8 cellular contexts compared by ENCODE assay signal in the genomic region with DNA sequence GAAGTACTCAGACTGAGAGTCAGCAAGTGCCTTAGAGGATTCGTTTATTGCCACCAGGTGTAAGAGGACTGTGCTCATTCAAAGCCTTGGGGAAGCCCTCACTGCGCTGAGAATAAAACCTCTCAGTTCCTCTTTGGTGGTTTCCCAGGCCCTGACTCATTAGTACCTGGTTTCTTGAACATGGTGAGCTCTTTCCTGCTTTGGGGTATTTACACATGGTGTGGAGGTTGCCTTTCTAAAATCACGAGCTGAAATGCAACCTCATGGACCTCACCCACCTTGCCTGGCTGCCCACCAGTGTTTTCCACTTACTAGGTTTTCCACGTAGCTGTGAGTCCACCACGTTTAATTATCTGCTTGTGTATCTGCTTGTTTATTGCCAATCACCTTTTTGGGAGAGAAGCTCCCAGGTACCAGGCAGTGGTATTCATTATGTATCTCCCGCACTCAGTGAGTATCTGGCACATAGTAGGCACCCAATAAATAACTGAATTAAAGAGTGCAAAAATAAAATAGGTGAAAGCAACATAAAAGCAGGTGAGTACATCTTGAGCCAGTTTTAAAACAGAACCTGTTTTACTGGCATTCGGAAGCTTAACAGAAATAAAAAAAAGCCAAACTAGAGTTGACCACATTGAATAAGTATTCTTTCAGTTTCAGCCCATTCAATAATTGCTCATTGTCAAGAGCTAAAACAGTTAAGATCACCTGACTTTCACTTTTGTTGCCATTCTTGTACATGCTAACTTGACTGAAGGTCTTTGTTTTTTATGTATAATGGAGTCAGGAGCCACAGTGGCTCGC.
DNase-seq lines count a peak whose midpoint lies in the region; ATAC-seq and TF ChIP-seq lines count a peak whose summit lies in the region.

No MANE protein-coding gene starts in this region.

- intact Hi-C loops in IMR-90 (cut with micrococcal nuclease) (no loop called here), psoas muscle (cut with DNase I) (no loop called here), lower leg skin (cut with DNase I; ENCODE audit: low total_unique reads) (no loop called here)
- intact Hi-C loops in activated T-helper 2 cell treated with anti-CD3 and anti-CD28 coated beads, Interferon-gamma antibody, Interleukin-2, Interleukin-4, amounts not matched to agents 10 μg/mL and 5 μg/mL and 100 μg/mL, durations not matched to agents 14 hours and 24 hours and 36 hours (cut with micrococcal nuclease), result loop anchor here (5.0 kb wide), 1 partner anchor 630 kb away; no protein-coding TSS in a partner anchor

- H3K9me3 ChIP-seq in IMR-90 (ENCODE audit: control insufficient read depth, insufficient read depth, low read length), result no peaks in the 10 kb centered on the region
- no peaks in the 10 kb centered on the region for H3K9me3 ChIP-seq in psoas muscle

- no peak overlapping the region for H2AK9ac ChIP-seq in IMR-90 (replicated peaks; ENCODE audit: low read depth, low read length, poor library complexity)

- CTCF ChIA-PET in IMR-90 (lab: Yijun Ruan, JAX), result no interaction called here

- H2BK120ac ChIP-seq in IMR-90 (ENCODE audit: low read depth, low read length), result no peak overlapping the region

- no peaks in the 10 kb centered on the region for H4K20me1 ChIP-seq in IMR-90 (ENCODE audit: insufficient read depth, low read length)

- no peak overlapping the region for H3K18ac ChIP-seq in IMR-90 (ENCODE audit: low read depth, low read length)

- DNase-seq in IMR-90 (no peak), NCI-H1105 treated with DMSO at 0.1 percent for 48 hours (lab: John Stamatoyannopoulos, UW) (no peak), endothelial cell (ENCODE audit: low spot score) (no peak), psoas muscle (no peak), lower leg skin (ENCODE audit: low spot score in 2 of 2) (no peak)
- DNase-seq in activated T-helper 2 cell treated with anti-CD3 and anti-CD28 coated beads, Interferon-gamma antibody, Interleukin-2, Interleukin-4, amounts not matched to agents 10 μg/mL and 5 μg/mL and 100 μg/mL, durations not matched to agents 14 hours and 24 hours and 36 hours (ENCODE audit: low spot score), result peak; percentile 11

- no CpG with 5 or more reads among the region's 8 CpGs for WGBS in IMR-90 (ENCODE audit: extremely low coverage in 2 of 2, insufficient read length in 1 of 2), 2 experiments
- 76 to 79% (median 77%) methylated on average over 8 of the region's 8 CpGs for WGBS in psoas muscle, 3 donors
- 63 to 69% methylated on average over 8 of the region's 8 CpGs for WGBS in lower leg skin, 2 donors

- H3K27ac ChIP-seq in IMR-90 (ENCODE audit: insufficient read depth, low read length) (no peak overlapping the region), psoas muscle (no peak overlapping the region)

- no peak overlapping the region for H4K91ac ChIP-seq in IMR-90 (ENCODE audit: insufficient read depth, low read depth, low read length)

- POLR2A ChIA-PET in IMR-90 (lab: Charles Lee; ENCODE audit: unreplicated experiment), result no interaction called here

- ATAC-seq in GM18502 (IDR thresholded peaks at IDR 0.05; ENCODE audit: poor library complexity, unreplicated experiment) (peak; percentile 89), GM21526 (IDR thresholded peaks at IDR 0.05; ENCODE audit: low FRiP score, unreplicated experiment) (peak; percentile 93), IMR-90 (ENCODE audit: low read depth) (no peak), psoas muscle (no peak)

- H3K27ac Mint-ChIP-seq in activated T-helper 2 cell treated with anti-CD3 and anti-CD28 coated beads, Interferon-gamma antibody, Interleukin-2, Interleukin-4, amounts not matched to agents 10 μg/mL and 5 μg/mL and 100 μg/mL, durations not matched to agents 14 hours and 24 hours and 36 hours, result no peak overlapping the region
- H3K27ac Mint-ChIP-seq in endothelial cell (ENCODE audit: unreplicated experiment), result no peak overlapping the region

- H4K8ac ChIP-seq in IMR-90 (ENCODE audit: low read depth in 2 of 2, low read length in 2 of 2), result no peak overlapping the region

- no peak overlapping the region for H3K4me2 ChIP-seq in IMR-90 (ENCODE audit: low read depth, low read length)

- no peak overlapping the region for H2AFZ ChIP-seq in IMR-90 (replicated peaks; ENCODE audit: low read length, poor library complexity)

- H3K4me1 Mint-ChIP-seq in activated T-helper 2 cell treated with anti-CD3 and anti-CD28 coated beads, Interferon-gamma antibody, Interleukin-2, Interleukin-4, amounts not matched to agents 10 μg/mL and 5 μg/mL and 100 μg/mL, durations not matched to agents 14 hours and 24 hours and 36 hours (ENCODE audit: low read depth), result peaks cover 19% of the 10 kb centered on the region
- peaks cover 11% of the 10 kb centered on the region for H3K4me1 Mint-ChIP-seq in endothelial cell (ENCODE audit: unreplicated experiment)

- H2BK15ac ChIP-seq in IMR-90 (ENCODE audit: low read depth, low read length), result 0 out of 3 replicates have a peak overlapping the region, but pooled peaks have one; percentile 20

- no peak overlapping the region for H2BK5ac ChIP-seq in IMR-90 (ENCODE audit: low read depth, low read length, poor library complexity, severe bottlenecking)

- H3K4me3 Mint-ChIP-seq in activated T-helper 2 cell treated with anti-CD3 and anti-CD28 coated beads, Interferon-gamma antibody, Interleukin-2, Interleukin-4, amounts not matched to agents 10 μg/mL and 5 μg/mL and 100 μg/mL, durations not matched to agents 14 hours and 24 hours and 36 hours (ENCODE audit: low read depth), result no peak overlapping the region
- no peak overlapping the region for H3K4me3 Mint-ChIP-seq in endothelial cell (ENCODE audit: unreplicated experiment)

- no peak overlapping the region for H3K14ac ChIP-seq in IMR-90 (replicated peaks; ENCODE audit: low read depth, low read length)

- peaks cover 4% of the 10 kb centered on the region for H3K9me1 ChIP-seq in IMR-90 (ENCODE audit: insufficient read depth, low read length)

- no peak overlapping the region for H3K56ac ChIP-seq in IMR-90 (ENCODE audit: extremely low read depth, insufficient read depth, low read length)

- no peak overlapping the region for H4K5ac ChIP-seq in IMR-90 (ENCODE audit: low read depth, low read length)

- peaks cover under 1% of the 10 kb centered on the region for H3K4me1 ChIP-seq in IMR-90 (ENCODE audit: control insufficient read depth, insufficient read depth, low read length)
- no peaks in the 10 kb centered on the region for H3K4me1 ChIP-seq in psoas muscle

- BruUV-seq in IMR-90 (replicated peaks; lab: Mats Ljungman, UMichigan), result no TSS peak

- no peaks in the 10 kb centered on the region for H3K79me1 ChIP-seq in IMR-90 (ENCODE audit: low read depth in 1 of 2, low read length in 2 of 2)

- no peak overlapping the region for H3K23ac ChIP-seq in IMR-90 (ENCODE audit: low read depth, low read length)

- H3K36me3 ChIP-seq in IMR-90 (ENCODE audit: control insufficient read depth, insufficient read depth, low read length) (no peaks in the 10 kb centered on the region), psoas muscle (ENCODE audit: insufficient read depth in 1 of 2, low read depth in 1 of 2) (no peaks in the 10 kb centered on the region)

- H3K27me3 Mint-ChIP-seq in activated T-helper 2 cell treated with anti-CD3 and anti-CD28 coated beads, Interferon-gamma antibody, Interleukin-2, Interleukin-4, amounts not matched to agents 10 μg/mL and 5 μg/mL and 100 μg/mL, durations not matched to agents 14 hours and 24 hours and 36 hours (ENCODE audit: low read depth), result peaks cover 13% of the 10 kb centered on the region
- H3K27me3 Mint-ChIP-seq in endothelial cell (ENCODE audit: unreplicated experiment), result peaks cover under 1% of the 10 kb centered on the region

- in situ Hi-C loops in IMR-90 (cut with MboI; ENCODE audit: low sequenced_read_pairs), result no loop called here

- no peak overlapping the region for H2BK20ac ChIP-seq in IMR-90 (ENCODE audit: low read depth, low read length)

- dilution Hi-C loops in IMR-90 (cut with HindIII; ENCODE audit: low sequenced_read_pairs, unreplicated experiment), result no loop called here

- no peaks in the 10 kb centered on the region for H3K9me3 Mint-ChIP-seq in activated T-helper 2 cell treated with anti-CD3 and anti-CD28 coated beads, Interferon-gamma antibody, Interleukin-2, Interleukin-4, amounts not matched to agents 10 μg/mL and 5 μg/mL and 100 μg/mL, durations not matched to agents 14 hours and 24 hours and 36 hours
- no peaks in the 10 kb centered on the region for H3K9me3 Mint-ChIP-seq in endothelial cell (ENCODE audit: unreplicated experiment)

- no peak overlapping the region for H2AK5ac ChIP-seq in IMR-90 (ENCODE audit: low read depth, low read length)

- H3K4ac ChIP-seq in IMR-90 (ENCODE audit: low read depth, low read length), result no peak overlapping the region

- H3K4me3 ChIP-seq in IMR-90 (ENCODE audit: insufficient read depth, low read depth, low read length) (no peak overlapping the region), psoas muscle (no peak overlapping the region), lower leg skin (ENCODE audit: low read depth, poor library complexity, severe bottlenecking) (no peak overlapping the region)

- no peaks in the 10 kb centered on the region for H3K36me3 Mint-ChIP-seq in activated T-helper 2 cell treated with anti-CD3 and anti-CD28 coated beads, Interferon-gamma antibody, Interleukin-2, Interleukin-4, amounts not matched to agents 10 μg/mL and 5 μg/mL and 100 μg/mL, durations not matched to agents 14 hours and 24 hours and 36 hours (ENCODE audit: low read depth)
- no peaks in the 10 kb centered on the region for H3K36me3 Mint-ChIP-seq in endothelial cell (ENCODE audit: low read depth, unreplicated experiment)

- H3K27me3 ChIP-seq in IMR-90 (ENCODE audit: control insufficient read depth, insufficient read depth, low read length), result no peaks in the 10 kb centered on the region
- H3K27me3 ChIP-seq in psoas muscle (ENCODE audit: insufficient read depth in 3 of 3, low read length in 2 of 3), result no peaks in the 10 kb centered on the region

- TF ChIP-seq POLR2A in IMR-90 (IDR thresholded peaks at IDR 0.05; ENCODE audit: low read depth, low read length) (no peak), lower leg skin (IDR thresholded peaks at IDR 0.05) (no peak)

- H3K9ac ChIP-seq in IMR-90 (ENCODE audit: low read depth, low read length), result no peak overlapping the region

- no peak for TF ChIP-seq RAD21 in IMR-90 (IDR thresholded peaks at IDR 0.05; ENCODE audit: low read length)

- TF ChIP-seq CTCF in IMR-90 (conservative IDR thresholded peaks at IDR 0.05; ENCODE audit: low read depth, low read length), result no peak
- no peak for TF ChIP-seq CTCF in endothelial cell (IDR thresholded peaks at IDR 0.05; ENCODE audit: unreplicated experiment)
- no peak for TF ChIP-seq CTCF in psoas muscle (IDR thresholded peaks at IDR 0.05)
- TF ChIP-seq CTCF in lower leg skin (IDR thresholded peaks at IDR 0.05), result no peak

TF ChIP-seq in IMR-90, 13 proteins besides CTCF, POLR2A, EP300 and RAD21 (continues in another document):
- TF ChIP-seq RFX5 (IDR thresholded peaks at IDR 0.05; ENCODE audit: low read depth, low read length) (no peak), RCOR1 (IDR thresholded peaks at IDR 0.05; ENCODE audit: insufficient replicate concordance, low read length) (no peak), CHD1 (IDR thresholded peaks at IDR 0.05; ENCODE audit: low read depth, low read length) (no peak), MAFK (IDR thresholded peaks at IDR 0.05; ENCODE audit: low read depth, low read length) (no peak), CEBPB (IDR thresholded peaks at IDR 0.05; ENCODE audit: low read depth, low read length) (no peak)

Comparison
In these comparisons a context has a peak if more than half of its experiments do, and no peak if none do; other contexts are left out.
1. ATAC-seq: peak in GM18502 (single experiment) and GM21526 (single experiment); none in IMR-90 (single experiment) and psoas muscle (0 of 4).